1 cellular context compared by ENCODE assay signal in the genomic region with DNA sequence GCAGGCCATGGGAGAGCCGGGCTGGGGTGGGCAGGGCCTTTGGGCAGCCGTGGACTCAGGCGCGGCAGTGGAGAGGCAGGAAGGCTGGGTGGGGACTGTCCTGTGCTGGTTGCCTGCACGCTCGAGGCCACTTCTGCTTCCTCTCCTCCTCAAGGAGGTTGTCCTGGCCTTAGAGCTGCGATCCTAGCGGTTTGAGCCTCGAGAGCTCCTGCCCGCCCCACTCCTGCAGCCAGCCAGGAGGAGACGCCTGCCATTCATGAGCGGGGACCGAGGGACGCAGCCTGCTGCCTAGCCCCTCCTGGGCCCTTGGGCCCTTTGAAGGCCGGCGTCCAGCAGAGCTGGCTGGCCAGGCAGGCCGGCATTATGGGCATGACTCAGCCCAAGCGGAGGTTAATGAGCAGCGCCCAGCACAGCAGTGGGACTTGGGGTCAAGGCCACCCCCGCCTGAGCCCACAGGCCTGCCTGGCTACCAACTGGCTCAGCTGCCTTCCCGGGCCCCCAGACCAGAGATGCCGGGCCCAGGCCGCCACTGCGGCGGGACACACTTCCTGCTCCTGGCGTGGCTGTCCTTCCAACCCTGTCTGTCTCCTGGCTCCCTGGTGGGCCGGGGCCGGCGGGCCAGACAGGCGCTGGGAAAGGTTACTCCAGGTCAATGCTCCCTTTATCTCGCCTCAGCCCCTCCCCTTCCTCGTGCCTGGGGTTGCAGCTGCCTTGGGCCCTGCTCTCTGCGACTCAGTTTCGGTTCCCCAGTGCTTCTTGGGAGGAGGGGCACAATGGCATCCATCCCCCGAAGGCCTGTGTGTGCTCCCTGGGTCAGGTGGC.
TF ChIP-seq lines count a peak whose summit lies in the region.

No MANE protein-coding gene starts in this region.

TF ChIP-seq in K562, 482 proteins besides CTCF, POLR2A, EP300 and RAD21 (continued from another document and continues in another):
- TF ChIP-seq MGA (IDR thresholded peaks at IDR 0.05) (peak; percentile 74), KAT7 (CRISPR knock-in tag; IDR thresholded peaks at IDR 0.05; ENCODE audit: borderline replicate concordance) (no peak), ZNF316 (IDR thresholded peaks at IDR 0.05) (peak; percentile 47; the same call in 1 of the 2 replicates), MEF2D (tag; conservative IDR thresholded peaks at IDR 0.05; ENCODE audit: low read depth) (no peak), GABPB1 (CRISPR knock-in tag; IDR thresholded peaks at IDR 0.05) (0 out of 2 replicates have a peak, but pooled peaks have one; percentile 20), RFX5 (IDR thresholded peaks at IDR 0.05; ENCODE audit: low read depth, low read length) (no peak), PHF8 (IDR thresholded peaks at IDR 0.05; ENCODE audit: borderline replicate concordance, low read length) (peak; percentile 18; the same call in 1 of the 2 replicates), NR3C1 (CRISPR knock-in tag; IDR thresholded peaks at IDR 0.05) (0 out of 2 replicates have a peak, but pooled peaks have one; percentile 25), NR2C2 (CRISPR knock-in tag; IDR thresholded peaks at IDR 0.05) (peak; percentile 72), NR2C2 (tag; IDR thresholded peaks at IDR 0.05) (peak; percentile 86), MAFK (IDR thresholded peaks at IDR 0.05; ENCODE audit: low read length) (peak; percentile 15; the same call in 1 of the 2 replicates), EP400 (IDR thresholded peaks at IDR 0.05) (peak; percentile 39; the same call in 1 of the 2 replicates), MAX (CRISPR knock-in tag; IDR thresholded peaks at IDR 0.05) (peak; percentile 50), NR1H2 (CRISPR knock-in tag; IDR thresholded peaks at IDR 0.05) (peak; percentile 100), RBM22 (IDR thresholded peaks at IDR 0.05; ENCODE audit: low read depth, low read length, poor library complexity, severe bottlenecking) (no peak), SMAD4 (CRISPR knock-in tag; conservative IDR thresholded peaks at IDR 0.05) (peak; percentile 98), BCOR (IDR thresholded peaks at IDR 0.05) (0 out of 2 replicates have a peak, but pooled peaks have one; percentile 19), GATAD2A (IDR thresholded peaks at IDR 0.05) (no peak), BHLHE40 (IDR thresholded peaks at IDR 0.05; ENCODE audit: low read length) (peak; percentile 95), FOSL1 (tag; conservative IDR thresholded peaks at IDR 0.05) (peak; percentile 56; the same call in 1 of the 2 replicates), ESRRA (IDR thresholded peaks at IDR 0.05; ENCODE audit: borderline replicate concordance, low read depth) (peak; percentile 65), DPF2 (IDR thresholded peaks at IDR 0.05) (peak; percentile 66), CTBP1 (IDR thresholded peaks at IDR 0.05; ENCODE audit: borderline replicate concordance) (peak; percentile 39; the same call in 1 of the 2 replicates), JUND (IDR thresholded peaks at IDR 0.05; ENCODE audit: borderline replicate concordance, low read depth, low read length) (no peak), JUND (tag; IDR thresholded peaks at IDR 0.05; ENCODE audit: borderline replicate concordance, low read depth, low read length) (no peak; the same call in 1 of the 3 replicates), ZNF140 (CRISPR knock-in tag; IDR thresholded peaks at IDR 0.05) (no peak), TFAP4 (CRISPR knock-in tag; IDR thresholded peaks at IDR 0.05; ENCODE audit: borderline replicate concordance) (peak; percentile 75; the same call in 1 of the 2 replicates), WHSC1 (IDR thresholded peaks at IDR 0.05; ENCODE audit: low read length) (no peak), ZNF592 (IDR thresholded peaks at IDR 0.05) (peak; percentile 88)
- TF ChIP-seq, protein P1, sequence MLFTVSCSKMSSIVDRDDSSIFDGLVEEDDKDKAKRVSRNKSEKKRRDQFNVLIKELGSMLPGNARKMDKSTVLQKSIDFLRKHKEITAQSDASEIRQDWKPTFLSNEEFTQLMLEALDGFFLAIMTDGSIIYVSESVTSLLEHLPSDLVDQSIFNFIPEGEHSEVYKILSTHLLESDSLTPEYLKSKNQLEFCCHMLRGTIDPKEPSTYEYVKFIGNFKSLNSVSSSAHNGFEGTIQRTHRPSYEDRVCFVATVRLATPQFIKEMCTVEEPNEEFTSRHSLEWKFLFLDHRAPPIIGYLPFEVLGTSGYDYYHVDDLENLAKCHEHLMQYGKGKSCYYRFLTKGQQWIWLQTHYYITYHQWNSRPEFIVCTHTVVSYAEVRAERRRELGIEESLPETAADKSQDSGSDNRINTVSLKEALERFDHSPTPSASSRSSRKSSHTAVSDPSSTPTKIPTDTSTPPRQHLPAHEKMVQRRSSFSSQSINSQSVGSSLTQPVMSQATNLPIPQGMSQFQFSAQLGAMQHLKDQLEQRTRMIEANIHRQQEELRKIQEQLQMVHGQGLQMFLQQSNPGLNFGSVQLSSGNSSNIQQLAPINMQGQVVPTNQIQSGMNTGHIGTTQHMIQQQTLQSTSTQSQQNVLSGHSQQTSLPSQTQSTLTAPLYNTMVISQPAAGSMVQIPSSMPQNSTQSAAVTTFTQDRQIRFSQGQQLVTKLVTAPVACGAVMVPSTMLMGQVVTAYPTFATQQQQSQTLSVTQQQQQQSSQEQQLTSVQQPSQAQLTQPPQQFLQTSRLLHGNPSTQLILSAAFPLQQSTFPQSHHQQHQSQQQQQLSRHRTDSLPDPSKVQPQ (CRISPR knock-in tag; IDR thresholded peaks at IDR 0.05; ENCODE audit: borderline replicate concordance) = no peak
- TF ChIP-seq, protein P2, sequence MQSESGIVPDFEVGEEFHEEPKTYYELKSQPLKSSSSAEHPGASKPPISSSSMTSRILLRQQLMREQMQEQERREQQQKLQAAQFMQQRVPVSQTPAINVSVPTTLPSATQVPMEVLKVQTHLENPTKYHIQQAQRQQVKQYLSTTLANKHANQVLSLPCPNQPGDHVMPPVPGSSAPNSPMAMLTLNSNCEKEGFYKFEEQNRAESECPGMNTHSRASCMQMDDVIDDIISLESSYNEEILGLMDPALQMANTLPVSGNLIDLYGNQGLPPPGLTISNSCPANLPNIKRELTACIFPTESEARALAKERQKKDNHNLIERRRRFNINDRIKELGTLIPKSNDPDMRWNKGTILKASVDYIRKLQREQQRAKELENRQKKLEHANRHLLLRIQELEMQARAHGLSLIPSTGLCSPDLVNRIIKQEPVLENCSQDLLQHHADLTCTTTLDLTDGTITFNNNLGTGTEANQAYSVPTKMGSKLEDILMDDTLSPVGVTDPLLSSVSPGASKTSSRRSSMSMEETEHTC (IDR thresholded peaks at IDR 0.05) = no peak
